In genomic region chr19:55340784-55341147, GRCh38 we compare ENCODE assay signal across 8 cellular contexts. TPM values are rescaled to one million over a fixed set of nuclear protein-coding genes. Genes with fewer than 3 reads are reported as not detected.
A peak's percentile ranks its signal among the peaks of the same experiment; 100 is the strongest.
DNase-seq lines count a peak whose midpoint lies in the region; ATAC-seq and TF ChIP-seq lines count a peak whose summit lies in the region.

No MANE protein-coding gene starts in this region.

- peaks cover 3% of the 10 kb centered on the region for H3K4me1 ChIP-seq in ACC112 (ENCODE audit: control insufficient read depth, insufficient read depth, low read length, unreplicated experiment)

- no peak overlapping the region for H2AFZ ChIP-seq in ACC112 (ENCODE audit: low read length, unreplicated experiment)

- H3K4me3 ChIP-seq in ACC112 (ENCODE audit: low read depth, low read length) (peak overlapping the region; percentile 84), GM12864 (ENCODE audit: low read depth, low read length) (peak overlapping the region; percentile 91), foreskin fibroblast (ENCODE audit: low read depth in 1 of 2, low read length in 2 of 2) (peak overlapping the region; percentile 71 to 79), skin epidermis (peak overlapping the region; percentile 49 to 88 (median 74))

- DNase-seq in GM12864 (ENCODE audit: low read depth): no peak
- DNase-seq in foreskin fibroblast: peak in 1 of 2 donors; percentile 40
- no peak for DNase-seq in H4 (ENCODE audit: low spot score)
- DNase-seq in NCI-H1417 treated with DMSO at 0.1 percent for 48 hours (lab: John Stamatoyannopoulos, UW): no peak

- TF ChIP-seq CTCF in GM12864 (IDR thresholded peaks at IDR 0.05; ENCODE audit: low read depth, low read length, missing control alignments): no peak
- TF ChIP-seq CTCF in VCaP (conservative IDR thresholded peaks at IDR 0.05): no peak; the same call in 1 of the 2 replicates
- peak; percentile 19 for TF ChIP-seq CTCF in foreskin fibroblast (IDR thresholded peaks at IDR 0.05; ENCODE audit: low read depth, low read length)

- H3K79me2 ChIP-seq in ACC112 (ENCODE audit: control insufficient read depth, insufficient read depth, low read length, unreplicated experiment): no peaks in the 10 kb centered on the region

- H3K27ac ChIP-seq in ACC112 (ENCODE audit: low read depth, low read length): no peak overlapping the region
- H3K27ac ChIP-seq in VCaP: peak overlapping the region; percentile 94
- peak overlapping the region in 20 of 21 experiments; percentile 74 to 99 (median 95) for H3K27ac ChIP-seq in skin epidermis

- H3K27me3 ChIP-seq in ACC112 (ENCODE audit: insufficient read depth, low read length): no peaks in the 10 kb centered on the region

- no peaks in the 10 kb centered on the region for H3K36me3 ChIP-seq in ACC112 (ENCODE audit: insufficient read depth, low read length)

- no peak for ATAC-seq in HG02852 (IDR thresholded peaks at IDR 0.05; ENCODE audit: unreplicated experiment)

RNA-seq across cellular contexts. Expression of gene KMT5C, which starts 1.1 kb away (rescaled TPM):
- total RNA-seq in H4 (2014; rRNA removed; shearing (Covaris generic)): 5.4 and 7.9 TPM in 2 replicates

RNA-seq across cellular contexts. Expression of gene COX6B2, which starts 13.8 kb away (rescaled TPM):
- total RNA-seq in H4 (2014; rRNA removed; shearing (Covaris generic)): 0.95 TPM in 1 of 2 replicates, not detected in the other

RNA-seq across cellular contexts. Expression of gene TMEM150B, which starts 15.6 kb away (rescaled TPM):
- total RNA-seq in H4 (2014; rRNA removed; shearing (Covaris generic)): not detected in 2 replicates

RNA-seq across cellular contexts. Expression of gene GARIN5B, which starts 22.3 kb away (rescaled TPM):
- not detected in 2 replicates for total RNA-seq in H4 (2014; rRNA removed; shearing (Covaris generic))

RNA-seq across cellular contexts. Expression of gene IL11, which starts 29.5 kb away (rescaled TPM):
- total RNA-seq in H4 (2014; rRNA removed; shearing (Covaris generic)): 1.4 and 1.8 TPM in 2 replicates
